Comparison of ENCODE assay signal across 6 cellular contexts in genomic region chr17:18500281-18500680, GRCh38. TPM values are rescaled to one million over a fixed set of nuclear protein-coding genes. Genes with fewer than 3 reads are reported as not detected.
"Had no signal": no experiment of that assay in that cellular context is flagged by ENCODE, and none has a peak within 500 bp of the region (broad histone marks: within the 10 kb centered on the region; RNA-seq: fewer than 3 reads in every experiment).

No MANE protein-coding gene starts in this region.

RNA-seq across cellular contexts. Expression of gene LGALS9C, which starts 23.7 kb away (rescaled TPM):
- total RNA-seq: LHCN-M2, MCF 10A, OCI-LY7, Right ventricle myocardium superior, SJSA1 had no signal
- polyA plus RNA-seq: SK-N-SH had no signal
